In genomic region chr1:2631136-2632050, GRCh38 we compare ENCODE assay signal across 1 cellular context.
TF ChIP-seq lines count a peak whose summit lies in the region.

No MANE protein-coding gene starts in this region.

TF ChIP-seq in HepG2, 621 proteins besides CTCF, POLR2A, EP300 and RAD21 (continued from another document and continues in another):
- no peak for TF ChIP-seq FOSL1 (CRISPR knock-in tag; IDR thresholded peaks at IDR 0.05; ENCODE audit: borderline replicate concordance)
- TF ChIP-seq TERF1 (CRISPR knock-in tag; IDR thresholded peaks at IDR 0.05) = no peak
- TF ChIP-seq KDM1A (CRISPR knock-in tag; IDR thresholded peaks at IDR 0.05) = no peak
- TF ChIP-seq ERF (CRISPR knock-in tag; IDR thresholded peaks at IDR 0.05) = peak; percentile 35; the same call in 1 of the 2 replicates
- TF ChIP-seq ARID3A (IDR thresholded peaks at IDR 0.05; ENCODE audit: low read depth, low read length) = no peak
- no peak for TF ChIP-seq HNRNPH1 (optimal IDR thresholded peaks at IDR 0.05; ENCODE audit: low read depth, low read length)
- TF ChIP-seq DRAP1 (CRISPR knock-in tag; IDR thresholded peaks at IDR 0.05) = no peak
- TF ChIP-seq MYC (CRISPR knock-in tag; IDR thresholded peaks at IDR 0.05; ENCODE audit: borderline replicate concordance) = peak; percentile 16; the same call in 1 of the 2 replicates
- peak; percentile 56; the same call in 1 of the 2 replicates for TF ChIP-seq TFDP2 (CRISPR knock-in tag; IDR thresholded peaks at IDR 0.05)
- 0 out of 2 replicates have a peak, but pooled peaks have one; percentile 39 for TF ChIP-seq ZNF691 (CRISPR knock-in tag; IDR thresholded peaks at IDR 0.05; ENCODE audit: borderline replicate concordance, low read depth)
- no peak for TF ChIP-seq ZGPAT (CRISPR knock-in tag; IDR thresholded peaks at IDR 0.05)
- TF ChIP-seq ZC3H13 (CRISPR knock-in tag; IDR thresholded peaks at IDR 0.05) = no peak
- no peak for TF ChIP-seq ZNF703 (CRISPR knock-in tag; IDR thresholded peaks at IDR 0.05; ENCODE audit: borderline replicate concordance)
- TF ChIP-seq KDM2A (CRISPR knock-in tag; IDR thresholded peaks at IDR 0.05; ENCODE audit: borderline replicate concordance, low read depth) = 0 out of 2 replicates have a peak, but pooled peaks have one; percentile 43
- TF ChIP-seq TMF1 (CRISPR knock-in tag; IDR thresholded peaks at IDR 0.05; ENCODE audit: low read depth) = no peak
- TF ChIP-seq NCOR1 (IDR thresholded peaks at IDR 0.05; ENCODE audit: borderline replicate concordance, low read length) = 0 out of 2 replicates have a peak, but pooled peaks have one; percentile 28
- no peak for TF ChIP-seq ZNF674 (CRISPR knock-in tag; IDR thresholded peaks at IDR 0.05; ENCODE audit: low read depth)
- peak; percentile 71; the same call in 1 of the 2 replicates for TF ChIP-seq HNF4G (IDR thresholded peaks at IDR 0.05; ENCODE audit: borderline replicate concordance, low read depth, low read length)
- TF ChIP-seq HNF4G (CRISPR knock-in tag; IDR thresholded peaks at IDR 0.05; ENCODE audit: borderline replicate concordance, low read depth) = peak; percentile 71; the same call in 1 of the 2 replicates
- no peak for TF ChIP-seq NFE2L1 (CRISPR knock-in tag; IDR thresholded peaks at IDR 0.05; ENCODE audit: borderline replicate concordance)
- TF ChIP-seq ATF7-NPFF (CRISPR knock-in tag; IDR thresholded peaks at IDR 0.05; ENCODE audit: low read depth) = 0 out of 2 replicates have a peak, but pooled peaks have one; percentile 25
- 0 out of 2 replicates have a peak, but pooled peaks have one; percentile 42 for TF ChIP-seq ZNF644 (CRISPR knock-in tag; IDR thresholded peaks at IDR 0.05; ENCODE audit: low read depth)
- TF ChIP-seq E2F2 (CRISPR knock-in tag; IDR thresholded peaks at IDR 0.05; ENCODE audit: borderline replicate concordance) = no peak
- TF ChIP-seq CHD4 (IDR thresholded peaks at IDR 0.05; ENCODE audit: borderline replicate concordance, low read length) = no peak
- TF ChIP-seq HMGXB4 (CRISPR knock-in tag; IDR thresholded peaks at IDR 0.05; ENCODE audit: borderline replicate concordance in 1 of 2, low read depth in 1 of 2) = peak in 1 of 2 experiments; percentile 30; a peak in 1 of 4 replicates
- TF ChIP-seq ZNF136 (CRISPR knock-in tag; IDR thresholded peaks at IDR 0.05; ENCODE audit: low read depth) = no peak
- TF ChIP-seq ADNP (CRISPR knock-in tag; IDR thresholded peaks at IDR 0.05) = no peak
- TF ChIP-seq ZNF605 (CRISPR knock-in tag; IDR thresholded peaks at IDR 0.05) = no peak
- no peak for TF ChIP-seq KLF6 (CRISPR knock-in tag; IDR thresholded peaks at IDR 0.05)
- no peak for TF ChIP-seq ZBTB4 (CRISPR knock-in tag; IDR thresholded peaks at IDR 0.05; ENCODE audit: borderline replicate concordance)
- peak; percentile 76; the same call in 1 of the 2 replicates for TF ChIP-seq ZSCAN25 (CRISPR knock-in tag; IDR thresholded peaks at IDR 0.05)
- 0 out of 2 replicates have a peak, but pooled peaks have one; percentile 22 for TF ChIP-seq ZBTB7B (CRISPR knock-in tag; IDR thresholded peaks at IDR 0.05)
- TF ChIP-seq HMGA1 (CRISPR knock-in tag; conservative IDR thresholded peaks at IDR 0.05) = no peak
- no peak for TF ChIP-seq POLR2AphosphoS2 (IDR thresholded peaks at IDR 0.05; ENCODE audit: low read depth, low read length)
- TF ChIP-seq ZBTB3 (CRISPR knock-in tag; IDR thresholded peaks at IDR 0.05; ENCODE audit: borderline replicate concordance, low read depth) = no peak
- TF ChIP-seq IRF2 (CRISPR knock-in tag; IDR thresholded peaks at IDR 0.05) = 0 out of 2 replicates have a peak, but pooled peaks have one; percentile 18
- no peak for TF ChIP-seq PRDM10 (CRISPR knock-in tag; IDR thresholded peaks at IDR 0.05; ENCODE audit: low read depth)
- no peak for TF ChIP-seq ATF6 (CRISPR knock-in tag; conservative IDR thresholded peaks at IDR 0.05)
